1 cellular context compared by ENCODE assay signal in genomic region chr6:3650341-3650958, GRCh38.
TF ChIP-seq lines count a peak whose summit lies in the region.

No MANE protein-coding gene starts in this region.

TF ChIP-seq in H1, 55 proteins besides CTCF, POLR2A, EP300 and RAD21:
- TF ChIP-seq RXRA (IDR thresholded peaks at IDR 0.05; ENCODE audit: insufficient read depth, low read depth, low read length) (no peak), PHF8 (conservative IDR thresholded peaks at IDR 0.05; ENCODE audit: low read depth, low read length) (no peak), SIRT6 (IDR thresholded peaks at IDR 0.05; ENCODE audit: low read length) (no peak), CHD2 (IDR thresholded peaks at IDR 0.05; ENCODE audit: low read length) (no peak), CBX5 (IDR thresholded peaks at IDR 0.05; ENCODE audit: low read depth, low read length) (no peak), TBP (IDR thresholded peaks at IDR 0.05; ENCODE audit: low read depth, low read length) (no peak), JUND (IDR thresholded peaks at IDR 0.05; ENCODE audit: low read length) (no peak), BCL11A (IDR thresholded peaks at IDR 0.05; ENCODE audit: low read depth in 2 of 2, low read length in 2 of 2) (no peak), SIN3A (conservative IDR thresholded peaks at IDR 0.05 in 1 of 2, IDR thresholded peaks at IDR 0.05 in 1 of 2; ENCODE audit: low read depth in 1 of 2, low read length in 2 of 2) (no peak)
- TF ChIP-seq, protein P1, sequence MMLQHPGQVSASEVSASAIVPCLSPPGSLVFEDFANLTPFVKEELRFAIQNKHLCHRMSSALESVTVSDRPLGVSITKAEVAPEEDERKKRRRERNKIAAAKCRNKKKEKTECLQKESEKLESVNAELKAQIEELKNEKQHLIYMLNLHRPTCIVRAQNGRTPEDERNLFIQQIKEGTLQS (IDR thresholded peaks at IDR 0.05; ENCODE audit: insufficient read depth, low read depth, low read length) = no peak
